Comparison of ENCODE assay signal across 9 cellular contexts in the genomic region with DNA sequence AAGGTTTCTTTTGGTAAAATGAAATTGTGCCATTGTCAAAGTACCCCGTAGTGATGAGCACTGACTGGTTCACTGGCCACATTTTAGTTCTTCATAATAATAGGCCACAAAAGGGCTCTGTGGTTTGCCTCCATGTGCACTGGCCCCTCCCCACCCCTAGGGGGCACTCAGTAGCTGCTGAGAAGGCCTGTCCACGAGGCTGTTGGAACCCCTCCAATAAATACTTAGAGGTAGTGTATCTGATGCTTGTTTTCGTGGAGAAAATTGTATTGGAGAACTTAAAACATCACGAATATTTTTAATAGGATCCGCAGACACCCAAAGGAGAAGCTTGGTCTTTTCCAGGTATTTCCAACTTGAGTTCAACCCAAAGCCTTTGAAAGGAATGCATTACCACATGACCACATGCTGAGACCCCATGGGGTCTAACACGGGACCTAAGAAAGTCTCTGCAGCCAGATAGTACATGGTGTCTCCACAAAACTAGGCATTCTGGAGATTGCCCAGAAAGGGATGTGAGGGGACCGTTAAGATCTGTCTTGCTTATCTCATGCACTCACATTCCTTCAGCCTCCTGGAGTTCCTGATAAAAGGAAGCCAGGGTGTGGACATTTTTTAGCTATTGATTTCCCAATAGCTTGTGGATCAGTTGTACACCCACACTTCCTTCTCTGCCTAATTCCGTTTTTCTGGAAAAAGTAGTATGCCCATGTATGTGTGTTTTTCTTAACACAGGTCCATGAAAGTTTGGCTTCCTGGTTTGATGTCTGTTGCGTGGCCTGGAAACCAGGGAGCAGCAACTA. TPM values are rescaled to one million over a fixed set of nuclear protein-coding genes. Genes with fewer than 3 reads are reported as not detected.
DNase-seq lines count a peak whose midpoint lies in the region; ATAC-seq and FAIRE-seq lines count a peak whose summit lies in the region.
"Had no signal": no experiment of that assay in that cellular context is flagged by ENCODE, and none has a peak within 500 bp of the region (broad histone marks: within the 10 kb centered on the region; RNA-seq: fewer than 3 reads in every experiment).

No MANE protein-coding gene starts in this region.

- DNase-seq in COLO668 (lab: John Stamatoyannopoulos, UW; ENCODE audit: unreplicated experiment) (peak; percentile 16), GM18507 (ENCODE audit: extremely low spot score, insufficient read length, low read depth) (no peak), HPDE6-E6E7 (ENCODE audit: extremely low spot score) (peak; percentile 21), RPMI8226 (peak; percentile 63), dermis blood vessel endothelial cell (peak; percentile 90), midbrain (lab: John Stamatoyannopoulos, UW) (peak; percentile 21)
- DNase-seq: activated B cell treated with CpG ODN at 0.5 μM for 24 hours had no signal

- FAIRE-seq in GM18507 (lab: Jason Lieb, UNC) = peak; percentile 57

- ATAC-seq in HG03457 (IDR thresholded peaks at IDR 0.05; ENCODE audit: unreplicated experiment) (no peak), HG03571 (IDR thresholded peaks at IDR 0.05; ENCODE audit: unreplicated experiment) (no peak)

RNA-seq across cellular contexts. Expression of a gene that starts 28.5 kb away (rescaled TPM):
- 4.5 and 34.9 TPM in 2 replicates for total RNA-seq in dermis blood vessel endothelial cell
- total RNA-seq: activated B cell treated with CpG ODN at 0.5 μM for 24 hours had no signal
